In the genomic region with DNA sequence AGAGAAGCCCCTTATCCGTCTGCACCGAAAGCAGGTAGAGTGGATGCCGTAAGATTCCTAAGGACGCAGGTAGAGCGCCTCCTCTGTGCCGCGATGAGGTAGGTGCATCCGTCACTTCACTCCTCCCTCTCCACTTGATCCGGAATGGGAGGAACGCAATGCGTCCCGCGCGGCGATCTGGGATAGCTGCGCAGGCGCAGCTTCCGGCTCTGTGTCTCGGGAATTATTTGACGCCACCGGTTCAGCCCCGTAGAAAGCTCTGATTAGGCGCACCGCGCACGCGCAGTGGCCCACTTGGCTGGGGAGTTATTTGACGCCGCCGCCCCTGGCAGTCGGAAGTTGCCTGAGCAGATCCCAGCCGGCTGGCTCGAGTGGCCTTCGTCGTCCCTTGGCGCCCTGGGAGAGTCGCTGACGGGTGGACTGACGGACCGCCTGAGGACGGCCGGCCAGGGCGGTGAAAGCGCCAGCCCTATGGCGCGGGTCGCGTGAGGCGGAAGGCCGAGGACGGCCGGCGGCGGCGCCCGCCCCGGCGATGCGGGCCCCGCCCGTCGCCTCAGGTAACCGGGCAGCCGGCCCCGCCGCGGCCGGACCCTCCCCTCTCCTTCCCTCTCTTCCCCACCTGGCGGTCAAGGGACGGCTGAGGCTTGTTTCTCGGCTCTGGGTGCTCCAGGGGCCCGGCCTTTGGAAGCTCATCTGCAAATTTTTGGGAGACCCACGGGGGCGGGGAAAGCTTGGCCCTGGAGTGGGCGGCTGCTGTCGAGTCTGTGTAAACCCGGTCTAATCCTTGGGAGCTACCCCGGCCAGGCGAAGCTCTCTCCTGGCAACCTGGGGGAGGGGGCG, we compare ENCODE assay signal across 8 cellular contexts. TPM values are rescaled to one million over a fixed set of nuclear protein-coding genes. Genes with fewer than 3 reads are reported as not detected.
A peak's percentile ranks its signal among the peaks of the same experiment; 100 is the strongest.
DNase-seq lines count a peak whose midpoint lies in the region; ATAC-seq and TF ChIP-seq lines count a peak whose summit lies in the region.

TSS of gene RALGAPB (plus strand) at position 331 of the 840 bp plus-strand sequence. CDS start 15,590 bp downstream, outside the sequence.

- peak within 1 kb of the TSS; percentile 74 for H3K9ac ChIP-seq in H9 (ENCODE audit: extremely low read depth, insufficient read length, low read length)

- H3K4ac ChIP-seq in H9 (ENCODE audit: low read depth, low read length) = no peak within 1 kb of the TSS

- no peak within 1 kb of the TSS for H3K56ac ChIP-seq in H9 (ENCODE audit: insufficient read length, low read depth, low read length)

- H3K23me2 ChIP-seq in H9 (ENCODE audit: insufficient read length, low read depth, low read length, poor library complexity, severe bottlenecking) = peaks cover 6% of the 10 kb centered on the region

- H3K27me3 Mint-ChIP-seq in H9 (ENCODE audit: low read depth) = peaks cover 3% of the 10 kb centered on the region; the same call in 1 of the 2 replicates
- no peaks in the 10 kb centered on the region for H3K27me3 Mint-ChIP-seq in natural killer cell treated with Interleukin-12 subunit alpha and Interleukin-12 subunit beta and Interleukin-15 and Interleukin-18, amount 100 ng/mL, for 72 hours

- H3K27ac Mint-ChIP-seq in H9 = peak within 1 kb of the TSS; percentile 78 to 98 (median 94)
- peak within 1 kb of the TSS; percentile 82 to 91 for H3K27ac Mint-ChIP-seq in natural killer cell treated with Interleukin-12 subunit alpha and Interleukin-12 subunit beta and Interleukin-15 and Interleukin-18, amount 100 ng/mL, for 72 hours

- H3K9me3 Mint-ChIP-seq in H9 = no peaks in the 10 kb centered on the region
- no peaks in the 10 kb centered on the region for H3K9me3 Mint-ChIP-seq in natural killer cell treated with Interleukin-12 subunit alpha and Interleukin-12 subunit beta and Interleukin-15 and Interleukin-18, amount 100 ng/mL, for 72 hours

- H2BK5ac ChIP-seq in H9 (ENCODE audit: insufficient read length, low read length) = no peak within 1 kb of the TSS

- H3K27ac ChIP-seq in H9 (ENCODE audit: insufficient read length, low read depth, low read length) = no peak within 1 kb of the TSS

- H3T11ph ChIP-seq in H9 (ENCODE audit: low read length) = no peak within 1 kb of the TSS

- no peak within 1 kb of the TSS for H3K23ac ChIP-seq in H9 (ENCODE audit: insufficient read length, low read depth, low read length)

- H3K79me2 ChIP-seq in H9 (ENCODE audit: insufficient read depth, low read length) = peaks cover 22% of the 10 kb centered on the region; the same call in 1 of the 2 replicates

- H3K14ac ChIP-seq in H9 (ENCODE audit: insufficient read depth, low read length) = peak within 1 kb of the TSS; percentile 77; the same call in 1 of the 2 replicates

- no peak within 1 kb of the TSS for H4K8ac ChIP-seq in H9 (replicated peaks; ENCODE audit: insufficient read length, low read depth, low read length)

- peak; percentile 94 to 95 for ATAC-seq in natural killer cell treated with Interleukin-12 subunit alpha and Interleukin-12 subunit beta and Interleukin-15 and Interleukin-18, amount 100 ng/mL, for 72 hours
- peak; percentile 94 for ATAC-seq in stimulated activated naive CD8-positive, alpha-beta T cell treated with anti-CD3 and anti-CD28 coated beads, Interleukin-15, Interleukin-2, amounts not matched to agents 100 U/mL and 50 U/mL, for 24 hours

- no peaks in the 10 kb centered on the region for H3K27me3 ChIP-seq in H9 (ENCODE audit: insufficient read depth, low read length)

- H3K4me3 ChIP-seq in fibroblast of pulmonary artery (replicated peaks; ENCODE audit: low read depth, low read length) = peak within 1 kb of the TSS; percentile 89

- H3K4me1 ChIP-seq in H9 (ENCODE audit: insufficient read depth, low read length) = no peaks in the 10 kb centered on the region

- H2BK12ac ChIP-seq in H9 (ENCODE audit: insufficient read length, low read depth, low read length) = no peak within 1 kb of the TSS

- H3K18ac ChIP-seq in H9 (ENCODE audit: insufficient read length, low read depth, low read length) = no peak within 1 kb of the TSS

- in situ Hi-C loops in G401 (cut with HindIII; ENCODE audit: low sequenced_read_pairs) = no loop called here

- no peak within 1 kb of the TSS for H4K5ac ChIP-seq in H9 (ENCODE audit: insufficient read length, low read depth, low read length)

- WGBS in H9 (ENCODE audit: extremely low coverage, insufficient read length, low lambda C conversion rate) = no CpG with 5 or more reads among the region's 80 CpGs

- no peak within 1 kb of the TSS for H2BK15ac ChIP-seq in H9 (ENCODE audit: low read depth, low read length)

- H3K79me1 ChIP-seq in H9 (ENCODE audit: insufficient read depth, low read depth, low read length, poor library complexity, severe bottlenecking) = peaks cover 13% of the 10 kb centered on the region

- H3K4me2 ChIP-seq in H9 (ENCODE audit: insufficient read depth, insufficient read length, low read length) = peak within 1 kb of the TSS; percentile 65

- H2AK5ac ChIP-seq in H9 (ENCODE audit: insufficient read length, low read length) = no peak within 1 kb of the TSS

- H3K9me3 ChIP-seq in H9 (ENCODE audit: control insufficient read depth, low read depth, low read length) = no peaks in the 10 kb centered on the region

- no peaks in the 10 kb centered on the region for H4K20me1 ChIP-seq in H9 (ENCODE audit: control insufficient read depth, insufficient read depth, insufficient read length)

- H2BK20ac ChIP-seq in H9 (ENCODE audit: low read depth, low read length, poor library complexity, severe bottlenecking) = no peak within 1 kb of the TSS

- peak within 1 kb of the TSS; percentile 93 to 95 for H3K4me3 Mint-ChIP-seq in H9
- H3K4me3 Mint-ChIP-seq in natural killer cell treated with Interleukin-12 subunit alpha and Interleukin-12 subunit beta and Interleukin-15 and Interleukin-18, amount 100 ng/mL, for 72 hours = peak within 1 kb of the TSS; percentile 97

- peaks cover 19 to 21% of the 10 kb centered on the region in 2 experiments for H3K4me1 Mint-ChIP-seq in H9
- H3K4me1 Mint-ChIP-seq in natural killer cell treated with Interleukin-12 subunit alpha and Interleukin-12 subunit beta and Interleukin-15 and Interleukin-18, amount 100 ng/mL, for 72 hours (ENCODE audit: low read depth in 2 of 2) = peaks cover 36 to 40% of the 10 kb centered on the region in 2 donors

- H2BK120ac ChIP-seq in H9 (ENCODE audit: low read depth, low read length, poor library complexity, severe bottlenecking) = no peak within 1 kb of the TSS

- peak; percentile 59 for TF ChIP-seq CTCF in H9 (conservative IDR thresholded peaks at IDR 0.05)
- peak; percentile 46 for TF ChIP-seq CTCF in fibroblast of pulmonary artery (IDR thresholded peaks at IDR 0.05; ENCODE audit: low read length, missing control alignments)

- no peak within 1 kb of the TSS for H4K91ac ChIP-seq in H9 (ENCODE audit: insufficient read length, low read depth, low read length)

- peaks cover 0 to 9% (median 0%) of the 10 kb centered on the region in 3 experiments; a peak in 2 of 7 replicates for H3K36me3 Mint-ChIP-seq in H9 (ENCODE audit: insufficient read depth in 1 of 3, low read depth in 3 of 3)
- no peaks in the 10 kb centered on the region for H3K36me3 Mint-ChIP-seq in natural killer cell treated with Interleukin-12 subunit alpha and Interleukin-12 subunit beta and Interleukin-15 and Interleukin-18, amount 100 ng/mL, for 72 hours

- DNase-seq in G401 (ENCODE audit: low spot score) (peak; percentile 98), H9 (peak; percentile 99), M059J (ENCODE audit: low read depth) (peak; percentile 100), SHP77 (lab: John Stamatoyannopoulos, UW) (peak; percentile 97 to 98), fibroblast of pulmonary artery (ENCODE audit: low read depth) (peak; percentile 98)
- DNase-seq in activated effector memory CD4-positive, alpha-beta T cell treated with Interleukin-2 at 50 U/mL for 16 hours = peak; percentile 97
- DNase-seq in natural killer cell treated with Interleukin-12 subunit alpha and Interleukin-12 subunit beta and Interleukin-15 and Interleukin-18, amount 100 ng/mL, for 72 hours (ENCODE audit: low spot score) = peak; percentile 98
- peak; percentile 98 for DNase-seq in stimulated activated naive CD8-positive, alpha-beta T cell treated with anti-CD3 and anti-CD28 coated beads, Interleukin-15, Interleukin-2, amounts not matched to agents 100 U/mL and 50 U/mL, for 24 hours

- no peak within 1 kb of the TSS for H2AFZ ChIP-seq in H9 (ENCODE audit: low read length)

RNA-seq across cellular contexts. Expression of gene RALGAPB, which starts in this region (rescaled TPM):
- total RNA-seq in G401 (2014; rRNA removed; shearing (Covaris generic)) = 4.9 and 8.7 TPM in 2 replicates
- 28.5 TPM in 2 replicates for total RNA-seq in H9 (2021)
- total RNA-seq in M059J (2014; rRNA removed; shearing (Covaris generic)) = 30.5 and 35.9 TPM in 2 replicates
- 10 to 100 TPM; 37.7 to 41.4 TPM for total RNA-seq in natural killer cell treated with Interleukin-12 subunit alpha and Interleukin-12 subunit beta and Interleukin-15 and Interleukin-18, amount 100 ng/mL, for 72 hours
